In genomic region chr17:3729881-3730280, GRCh38 we compare ENCODE assay signal across 29 cellular contexts.
"Had no signal": no experiment of that assay in that cellular context is flagged by ENCODE, and none has a peak within 500 bp of the region (broad histone marks: within the 10 kb centered on the region; RNA-seq: fewer than 3 reads in every experiment).

No MANE protein-coding gene starts in this region.

- H2AFZ ChIP-seq: PC-9 had no signal

- H3K4me3 ChIP-seq: adrenal gland, PC-9 had no signal

- FAIRE-seq: colon, TTC549 had no signal

- H3K27me3 ChIP-seq: adrenal gland had no signal

- H3K9me3 ChIP-seq: adrenal gland had no signal

- H3K4me2 ChIP-seq: PC-9 had no signal

- H3K36me3 ChIP-seq: adrenal gland had no signal

- DNase-seq: activated CD4-positive, alpha-beta memory T cell treated with anti-CD3 and anti-CD28 coated beads, Interleukin-2, amount 10 ng/mL, durations not matched to agents 7 days and 5 days; activated CD4-positive, alpha-beta T cell treated with anti-CD3 and anti-CD28 coated beads, Interleukin-2, amount 50 U/mL, for 1 hour; activated CD4-positive, CD25-positive, alpha-beta regulatory T cell; activated gamma-delta T cell treated with Interleukin-2 at 50 U/mL for 16 hours; activated naive CD4-positive, alpha-beta T cell treated with anti-CD3 and anti-CD28 coated beads, Interleukin-2, amount 10 ng/mL, durations not matched to agents 7 days and 5 days; activated naive CD8-positive, alpha-beta T cell treated with anti-CD3 and anti-CD28 coated beads, Interleukin-2, amount 10 ng/mL, durations not matched to agents 7 days and 5 days; activated T-cell treated with anti-CD3 and anti-CD28 coated beads for 4 hours; activated T-cell treated with anti-CD3 and anti-CD28 coated beads, Interleukin-2, amount 50 U/mL, for 48 hours; adrenal gland; anterior cingulate cortex; cerebellar nuclear complex; IMR-90; Kasumi-1; KBM-7; NCI-H1048; NCI-H187; NCI-H2081; NCI-H2227 treated with DMSO at 0.1 percent for 48 hours; NCI-H446 treated with DMSO at 0.1 percent for 48 hours; NCI-H524 treated with DMSO at 0.1 percent for 48 hours; NCI-H748 treated with DMSO at 0.1 percent for 48 hours; PC-9; SIG-M5; T-cell; T-helper 2 cell; T1000 had no signal

- ATAC-seq: activated T-helper 17 cell treated with anti-CD3 and anti-CD28 coated beads, Interleukin-2, amount 50 U/mL, for 72 hours; T-cell had no signal

- H3K4me1 ChIP-seq: adrenal gland had no signal

- H3K27ac ChIP-seq: PC-9 had no signal
